In the genomic region with DNA sequence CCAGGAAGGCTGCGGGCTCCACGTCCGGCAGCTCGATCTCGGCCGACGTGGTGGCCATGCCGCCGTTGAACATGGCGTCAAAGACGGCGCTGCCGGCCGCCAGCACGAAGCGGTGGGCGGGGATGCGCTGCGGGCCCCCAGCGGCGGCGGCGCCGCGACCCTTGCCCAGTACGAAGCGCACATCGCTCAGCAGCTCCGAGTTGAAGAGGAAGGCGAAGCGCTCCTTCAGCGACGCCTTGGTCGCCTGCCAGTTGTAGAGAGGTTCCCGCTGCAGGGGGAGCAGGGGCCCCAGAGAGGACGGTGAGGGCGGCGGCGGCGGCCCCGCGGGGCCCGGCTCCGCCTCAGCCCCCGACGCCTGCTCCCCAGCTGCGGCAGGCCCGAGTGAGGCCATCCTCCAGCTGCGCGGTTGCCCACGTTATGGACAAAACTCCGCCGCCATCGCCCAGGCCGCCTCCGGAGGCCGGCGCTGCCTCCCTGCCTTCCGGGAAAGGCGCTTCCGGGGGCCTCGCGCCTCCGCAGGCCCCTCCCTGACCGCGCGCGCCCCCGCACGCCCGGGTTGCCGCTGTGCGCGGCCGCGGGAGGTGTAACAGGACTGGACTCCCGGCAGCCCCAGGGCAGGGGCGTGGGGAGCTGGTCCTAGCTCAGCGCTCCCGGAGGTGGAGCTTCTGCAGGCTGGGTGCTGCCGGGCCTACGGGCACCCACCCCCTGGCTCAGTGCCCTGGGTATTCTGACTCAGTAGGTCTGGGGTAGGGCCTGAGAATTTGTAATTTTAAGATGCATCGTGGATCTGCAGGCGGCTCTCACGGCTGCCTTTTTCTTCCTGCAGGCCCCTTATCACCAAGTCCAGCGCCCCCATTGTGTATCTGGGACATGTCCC, we compare ENCODE assay signal across 1 cellular context.
TF ChIP-seq lines count a peak whose summit lies in the region.

A gene (minus strand): TSS at position 492 of the 877 bp plus-strand sequence. CDS start 101 bp downstream, at position 391.

TF ChIP-seq in HepG2, 621 proteins besides CTCF, POLR2A, EP300 and RAD21 (continued from another document and continues in another):
- TF ChIP-seq, protein P1, sequence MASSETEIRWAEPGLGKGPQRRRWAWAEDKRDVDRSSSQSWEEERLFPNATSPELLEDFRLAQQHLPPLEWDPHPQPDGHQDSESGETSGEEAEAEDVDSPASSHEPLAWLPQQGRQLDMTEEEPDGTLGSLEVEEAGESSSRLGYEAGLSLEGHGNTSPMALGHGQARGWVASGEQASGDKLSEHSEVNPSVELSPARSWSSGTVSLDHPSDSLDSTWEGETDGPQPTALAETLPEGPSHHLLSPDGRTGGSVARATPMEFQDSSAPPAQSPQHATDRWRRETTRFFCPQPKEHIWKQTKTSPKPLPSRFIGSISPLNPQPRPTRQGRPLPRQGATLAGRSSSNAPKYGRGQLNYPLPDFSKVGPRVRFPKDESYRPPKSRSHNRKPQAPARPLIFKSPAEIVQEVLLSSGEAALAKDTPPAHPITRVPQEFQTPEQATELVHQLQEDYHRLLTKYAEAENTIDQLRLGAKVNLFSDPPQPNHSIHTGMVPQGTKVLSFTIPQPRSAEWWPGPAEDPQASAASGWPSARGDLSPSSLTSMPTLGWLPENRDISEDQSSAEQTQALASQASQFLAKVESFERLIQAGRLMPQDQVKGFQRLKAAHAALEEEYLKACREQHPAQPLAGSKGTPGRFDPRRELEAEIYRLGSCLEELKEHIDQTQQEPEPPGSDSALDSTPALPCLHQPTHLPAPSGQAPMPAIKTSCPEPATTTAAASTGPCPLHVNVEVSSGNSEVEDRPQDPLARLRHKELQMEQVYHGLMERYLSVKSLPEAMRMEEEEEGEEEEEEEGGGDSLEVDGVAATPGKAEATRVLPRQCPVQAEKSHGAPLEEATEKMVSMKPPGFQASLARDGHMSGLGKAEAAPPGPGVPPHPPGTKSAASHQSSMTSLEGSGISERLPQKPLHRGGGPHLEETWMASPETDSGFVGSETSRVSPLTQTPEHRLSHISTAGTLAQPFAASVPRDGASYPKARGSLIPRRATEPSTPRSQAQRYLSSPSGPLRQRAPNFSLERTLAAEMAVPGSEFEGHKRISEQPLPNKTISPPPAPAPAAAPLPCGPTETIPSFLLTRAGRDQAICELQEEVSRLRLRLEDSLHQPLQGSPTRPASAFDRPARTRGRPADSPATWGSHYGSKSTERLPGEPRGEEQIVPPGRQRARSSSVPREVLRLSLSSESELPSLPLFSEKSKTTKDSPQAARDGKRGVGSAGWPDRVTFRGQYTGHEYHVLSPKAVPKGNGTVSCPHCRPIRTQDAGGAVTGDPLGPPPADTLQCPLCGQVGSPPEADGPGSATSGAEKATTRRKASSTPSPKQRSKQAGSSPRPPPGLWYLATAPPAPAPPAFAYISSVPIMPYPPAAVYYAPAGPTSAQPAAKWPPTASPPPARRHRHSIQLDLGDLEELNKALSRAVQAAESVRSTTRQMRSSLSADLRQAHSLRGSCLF (CRISPR knock-in tag; IDR thresholded peaks at IDR 0.05; ENCODE audit: borderline replicate concordance), result peak; percentile 48; the same call in 1 of the 2 replicates
- TF ChIP-seq ZNF766 (CRISPR knock-in tag; IDR thresholded peaks at IDR 0.05; ENCODE audit: borderline replicate concordance) (peak; percentile 71; the same call in 1 of the 2 replicates), FOXC1 (CRISPR knock-in tag; IDR thresholded peaks at IDR 0.05; ENCODE audit: borderline replicate concordance) (peak; percentile 35; the same call in 1 of the 2 replicates), GATAD1 (CRISPR knock-in tag; IDR thresholded peaks at IDR 0.05) (peak; percentile 49), ZMYM2 (CRISPR knock-in tag; IDR thresholded peaks at IDR 0.05) (no peak), ZNF879 (CRISPR knock-in tag; IDR thresholded peaks at IDR 0.05) (peak; percentile 51; the same call in 1 of the 2 replicates), POLR2AphosphoS2 (IDR thresholded peaks at IDR 0.05; ENCODE audit: low read depth, low read length) (no peak), KAT8 (CRISPR knock-in tag; IDR thresholded peaks at IDR 0.05) (peak; percentile 84), RBM39 (IDR thresholded peaks at IDR 0.05; ENCODE audit: low read depth, low read length, poor library complexity, severe bottlenecking) (peak; percentile 79), PLRG1 (conservative IDR thresholded peaks at IDR 0.05) (no peak), ZNF772 (CRISPR knock-in tag; IDR thresholded peaks at IDR 0.05) (no peak), ARNT2 (CRISPR knock-in tag; IDR thresholded peaks at IDR 0.05; ENCODE audit: low read depth) (peak; percentile 73), PHF8 (CRISPR knock-in tag; IDR thresholded peaks at IDR 0.05) (peak; percentile 73), ZNF746 (CRISPR knock-in tag; IDR thresholded peaks at IDR 0.05) (no peak), AHR (CRISPR knock-in tag; IDR thresholded peaks at IDR 0.05) (no peak), EEA1 (CRISPR knock-in tag; IDR thresholded peaks at IDR 0.05; ENCODE audit: borderline replicate concordance) (no peak), ZNF720 (CRISPR knock-in tag; IDR thresholded peaks at IDR 0.05) (no peak), ZNF354B (CRISPR knock-in tag; IDR thresholded peaks at IDR 0.05) (no peak), ZFP41 (CRISPR knock-in tag; IDR thresholded peaks at IDR 0.05; ENCODE audit: borderline replicate concordance) (no peak), MIER2 (CRISPR knock-in tag; IDR thresholded peaks at IDR 0.05) (no peak), ZNF782 (CRISPR knock-in tag; IDR thresholded peaks at IDR 0.05; ENCODE audit: borderline replicate concordance) (no peak), MIER3 (CRISPR knock-in tag; IDR thresholded peaks at IDR 0.05; ENCODE audit: borderline replicate concordance) (0 out of 2 replicates have a peak, but pooled peaks have one; percentile 10), SATB2 (CRISPR knock-in tag; IDR thresholded peaks at IDR 0.05) (no peak), CENPT (CRISPR knock-in tag; IDR thresholded peaks at IDR 0.05; ENCODE audit: low read depth) (no peak), ZNF614 (CRISPR knock-in tag; IDR thresholded peaks at IDR 0.05; ENCODE audit: borderline replicate concordance) (0 out of 2 replicates have a peak, but pooled peaks have one; percentile 26), ZNF546 (CRISPR knock-in tag; conservative IDR thresholded peaks at IDR 0.05) (peak; percentile 61; the same call in 1 of the 2 replicates), SNAPC2 (CRISPR knock-in tag; IDR thresholded peaks at IDR 0.05) (no peak), ZNF207 (IDR thresholded peaks at IDR 0.05; ENCODE audit: borderline replicate concordance) (no peak), ZNF441 (CRISPR knock-in tag; IDR thresholded peaks at IDR 0.05; ENCODE audit: borderline replicate concordance) (peak; percentile 78), ZZZ3 (CRISPR knock-in tag; IDR thresholded peaks at IDR 0.05; ENCODE audit: borderline replicate concordance) (no peak), ZNF792 (CRISPR knock-in tag; IDR thresholded peaks at IDR 0.05) (peak; percentile 54; the same call in 1 of the 2 replicates), PCBP2 (optimal IDR thresholded peaks at IDR 0.05; ENCODE audit: low read depth, low read length, poor library complexity, severe bottlenecking) (no peak), ZNF451 (CRISPR knock-in tag; IDR thresholded peaks at IDR 0.05) (0 out of 2 replicates have a peak, but pooled peaks have one; percentile 49), TEAD3 (CRISPR knock-in tag; optimal IDR thresholded peaks at IDR 0.05; ENCODE audit: borderline replicate concordance) (peak; percentile 33), ZNF333 (CRISPR knock-in tag; IDR thresholded peaks at IDR 0.05; ENCODE audit: borderline replicate concordance) (no peak), MLLT10 (CRISPR knock-in tag; IDR thresholded peaks at IDR 0.05) (no peak), SP1 (IDR thresholded peaks at IDR 0.05) (no peak), SP1 (CRISPR knock-in tag; IDR thresholded peaks at IDR 0.05) (no peak; the same call in 1 of the 2 replicates), ZNF589 (CRISPR knock-in tag; conservative IDR thresholded peaks at IDR 0.05) (peak; percentile 88; the same call in 1 of the 2 replicates), ZNF615 (CRISPR knock-in tag; IDR thresholded peaks at IDR 0.05; ENCODE audit: borderline replicate concordance) (no peak), SRSF4 (IDR thresholded peaks at IDR 0.05; ENCODE audit: low read depth, low read length, poor library complexity, severe bottlenecking) (no peak), ZNF768 (CRISPR knock-in tag; IDR thresholded peaks at IDR 0.05) (peak; percentile 64), ZNF33B (CRISPR knock-in tag; IDR thresholded peaks at IDR 0.05) (peak; percentile 28; the same call in 1 of the 2 replicates), SP140L (CRISPR knock-in tag; IDR thresholded peaks at IDR 0.05; ENCODE audit: borderline replicate concordance) (no peak), FOXK1 (CRISPR knock-in tag; IDR thresholded peaks at IDR 0.05; ENCODE audit: borderline replicate concordance, low read depth) (peak; percentile 35; the same call in 1 of the 2 replicates), MAFK (conservative IDR thresholded peaks at IDR 0.05 in 1 of 2, IDR thresholded peaks at IDR 0.05 in 1 of 2; ENCODE audit: low read length in 2 of 2) (no peak), ZNF20 (CRISPR knock-in tag; IDR thresholded peaks at IDR 0.05) (no peak)
- TF ChIP-seq, protein P2, sequence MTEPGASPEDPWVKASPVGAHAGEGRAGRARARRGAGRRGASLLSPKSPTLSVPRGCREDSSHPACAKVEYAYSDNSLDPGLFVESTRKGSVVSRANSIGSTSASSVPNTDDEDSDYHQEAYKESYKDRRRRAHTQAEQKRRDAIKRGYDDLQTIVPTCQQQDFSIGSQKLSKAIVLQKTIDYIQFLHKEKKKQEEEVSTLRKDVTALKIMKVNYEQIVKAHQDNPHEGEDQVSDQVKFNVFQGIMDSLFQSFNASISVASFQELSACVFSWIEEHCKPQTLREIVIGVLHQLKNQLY (CRISPR knock-in tag; IDR thresholded peaks at IDR 0.05), result peak; percentile 22; the same call in 1 of the 2 replicates
- TF ChIP-seq, protein P3, sequence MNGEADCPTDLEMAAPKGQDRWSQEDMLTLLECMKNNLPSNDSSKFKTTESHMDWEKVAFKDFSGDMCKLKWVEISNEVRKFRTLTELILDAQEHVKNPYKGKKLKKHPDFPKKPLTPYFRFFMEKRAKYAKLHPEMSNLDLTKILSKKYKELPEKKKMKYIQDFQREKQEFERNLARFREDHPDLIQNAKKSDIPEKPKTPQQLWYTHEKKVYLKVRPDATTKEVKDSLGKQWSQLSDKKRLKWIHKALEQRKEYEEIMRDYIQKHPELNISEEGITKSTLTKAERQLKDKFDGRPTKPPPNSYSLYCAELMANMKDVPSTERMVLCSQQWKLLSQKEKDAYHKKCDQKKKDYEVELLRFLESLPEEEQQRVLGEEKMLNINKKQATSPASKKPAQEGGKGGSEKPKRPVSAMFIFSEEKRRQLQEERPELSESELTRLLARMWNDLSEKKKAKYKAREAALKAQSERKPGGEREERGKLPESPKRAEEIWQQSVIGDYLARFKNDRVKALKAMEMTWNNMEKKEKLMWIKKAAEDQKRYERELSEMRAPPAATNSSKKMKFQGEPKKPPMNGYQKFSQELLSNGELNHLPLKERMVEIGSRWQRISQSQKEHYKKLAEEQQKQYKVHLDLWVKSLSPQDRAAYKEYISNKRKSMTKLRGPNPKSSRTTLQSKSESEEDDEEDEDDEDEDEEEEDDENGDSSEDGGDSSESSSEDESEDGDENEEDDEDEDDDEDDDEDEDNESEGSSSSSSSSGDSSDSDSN (CRISPR knock-in tag; IDR thresholded peaks at IDR 0.05), result peak; percentile 77; the same call in 1 of the 2 replicates
- TF ChIP-seq, protein P4, sequence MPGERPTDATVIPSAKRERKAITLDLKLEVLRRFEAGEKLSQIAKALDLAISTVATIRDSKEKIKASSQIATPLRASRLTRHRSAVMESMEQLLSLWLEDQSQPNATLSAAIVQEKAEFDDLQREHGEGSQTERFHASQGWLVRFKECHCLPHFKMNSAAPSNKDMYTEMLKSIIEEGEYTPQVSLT (CRISPR knock-in tag; IDR thresholded peaks at IDR 0.05; ENCODE audit: borderline replicate concordance, low read depth), result peak; percentile 62; the same call in 1 of the 2 replicates
- TF ChIP-seq, protein P5, sequence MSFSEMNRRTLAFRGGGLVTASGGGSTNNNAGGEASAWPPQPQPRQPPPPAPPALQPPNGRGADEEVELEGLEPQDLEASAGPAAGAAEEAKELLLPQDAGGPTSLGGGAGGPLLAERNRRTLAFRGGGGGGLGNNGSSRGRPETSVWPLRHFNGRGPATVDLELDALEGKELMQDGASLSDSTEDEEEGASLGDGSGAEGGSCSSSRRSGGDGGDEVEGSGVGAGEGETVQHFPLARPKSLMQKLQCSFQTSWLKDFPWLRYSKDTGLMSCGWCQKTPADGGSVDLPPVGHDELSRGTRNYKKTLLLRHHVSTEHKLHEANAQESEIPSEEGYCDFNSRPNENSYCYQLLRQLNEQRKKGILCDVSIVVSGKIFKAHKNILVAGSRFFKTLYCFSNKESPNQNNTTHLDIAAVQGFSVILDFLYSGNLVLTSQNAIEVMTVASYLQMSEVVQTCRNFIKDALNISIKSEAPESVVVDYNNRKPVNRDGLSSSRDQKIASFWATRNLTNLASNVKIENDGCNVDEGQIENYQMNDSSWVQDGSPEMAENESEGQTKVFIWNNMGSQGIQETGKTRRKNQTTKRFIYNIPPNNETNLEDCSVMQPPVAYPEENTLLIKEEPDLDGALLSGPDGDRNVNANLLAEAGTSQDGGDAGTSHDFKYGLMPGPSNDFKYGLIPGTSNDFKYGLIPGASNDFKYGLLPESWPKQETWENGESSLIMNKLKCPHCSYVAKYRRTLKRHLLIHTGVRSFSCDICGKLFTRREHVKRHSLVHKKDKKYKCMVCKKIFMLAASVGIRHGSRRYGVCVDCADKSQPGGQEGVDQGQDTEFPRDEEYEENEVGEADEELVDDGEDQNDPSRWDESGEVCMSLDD (CRISPR knock-in tag; IDR thresholded peaks at IDR 0.05; ENCODE audit: borderline replicate concordance), result no peak; the same call in 1 of the 2 replicates
- TF ChIP-seq, protein P6, sequence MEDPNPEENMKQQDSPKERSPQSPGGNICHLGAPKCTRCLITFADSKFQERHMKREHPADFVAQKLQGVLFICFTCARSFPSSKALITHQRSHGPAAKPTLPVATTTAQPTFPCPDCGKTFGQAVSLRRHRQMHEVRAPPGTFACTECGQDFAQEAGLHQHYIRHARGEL (CRISPR knock-in tag; IDR thresholded peaks at IDR 0.05), result no peak
- TF ChIP-seq, protein P7, sequence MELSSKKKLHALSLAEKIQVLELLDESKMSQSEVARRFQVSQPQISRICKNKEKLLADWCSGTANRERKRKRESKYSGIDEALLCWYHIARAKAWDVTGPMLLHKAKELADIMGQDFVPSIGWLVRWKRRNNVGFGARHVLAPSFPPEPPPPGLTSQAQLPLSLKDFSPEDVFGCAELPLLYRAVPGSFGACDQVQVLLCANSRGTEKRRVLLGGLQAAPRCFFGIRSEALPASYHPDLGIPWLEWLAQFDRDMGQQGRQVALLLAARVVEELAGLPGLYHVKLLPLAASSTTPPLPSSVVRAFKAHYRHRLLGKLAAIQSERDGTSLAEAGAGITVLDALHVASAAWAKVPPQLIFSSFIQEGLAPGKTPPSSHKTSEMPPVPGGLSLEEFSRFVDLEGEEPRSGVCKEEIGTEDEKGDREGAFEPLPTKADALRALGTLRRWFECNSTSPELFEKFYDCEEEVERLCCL (CRISPR knock-in tag; IDR thresholded peaks at IDR 0.05; ENCODE audit: borderline replicate concordance), result no peak
